In genomic region chr2:9757430-9758287, GRCh38 we compare ENCODE assay signal across 10 cellular contexts.
DNase-seq lines count a peak whose midpoint lies in the region; ATAC-seq and TF ChIP-seq lines count a peak whose summit lies in the region.
"Had no signal": no experiment of that assay in that cellular context is flagged by ENCODE, and none has a peak within 500 bp of the region (broad histone marks: within the 10 kb centered on the region; RNA-seq: fewer than 3 reads in every experiment).

No MANE protein-coding gene starts in this region.

- no peaks in the 10 kb centered on the region for H3K36me3 ChIP-seq in ascending aorta
- H3K36me3 ChIP-seq in effector memory CD4-positive, alpha-beta T cell (ENCODE audit: control insufficient read depth, insufficient read depth, low read length), result no peaks in the 10 kb centered on the region

- no peak for TF ChIP-seq CTCF in ascending aorta (IDR thresholded peaks at IDR 0.05)

- peak overlapping the region; percentile 17 for H3K27ac ChIP-seq in ascending aorta
- peak overlapping the region; percentile 45 for H3K27ac ChIP-seq in right cardiac atrium (ENCODE audit: low read length)
- H3K27ac ChIP-seq in effector memory CD4-positive, alpha-beta T cell (ENCODE audit: insufficient read depth, low read length, poor library complexity, severe bottlenecking), result no peak overlapping the region
- H3K27ac ChIP-seq: HL-60 had no signal

- ATAC-seq in right cardiac atrium (peak; percentile 52 to 59), HG02840 (IDR thresholded peaks at IDR 0.05; ENCODE audit: low FRiP score, unreplicated experiment) (no peak), HG03097 (IDR thresholded peaks at IDR 0.05; ENCODE audit: low FRiP score, unreplicated experiment) (no peak)
- ATAC-seq: stimulated activated effector memory CD8-positive, alpha-beta T cell treated with anti-CD3 and anti-CD28 coated beads, Interleukin-12 subunit alpha, Interleukin-12 subunit beta, amount 100 ng/mL, for 72 hours had no signal

- H3K4me1 ChIP-seq in ascending aorta (peaks cover 3 to 12% of the 10 kb centered on the region in 2 donors), right cardiac atrium (ENCODE audit: control insufficient read depth, insufficient read depth, low read length) (peaks cover 4% of the 10 kb centered on the region)
- peaks cover 30% of the 10 kb centered on the region for H3K4me1 ChIP-seq in effector memory CD4-positive, alpha-beta T cell (ENCODE audit: control insufficient read depth, insufficient read depth, low read length, poor library complexity, severe bottlenecking)

- H3K4me3 ChIP-seq in ascending aorta, result peak overlapping the region; percentile 43 to 51
- peak overlapping the region; percentile 5 for H3K4me3 ChIP-seq in right cardiac atrium (ENCODE audit: low read length)
- no peak overlapping the region for H3K4me3 ChIP-seq in effector memory CD4-positive, alpha-beta T cell (ENCODE audit: insufficient read depth, low read depth, low read length, poor library complexity, severe bottlenecking)

- H3K27me3 ChIP-seq in ascending aorta (no peaks in the 10 kb centered on the region), right cardiac atrium (ENCODE audit: control insufficient read depth, insufficient read depth) (no peaks in the 10 kb centered on the region)
- no peaks in the 10 kb centered on the region for H3K27me3 ChIP-seq in effector memory CD4-positive, alpha-beta T cell (replicated peaks; ENCODE audit: control insufficient read depth, insufficient read depth, low read length, poor library complexity, severe bottlenecking)

- H3K9me3 ChIP-seq in ascending aorta (no peaks in the 10 kb centered on the region), right cardiac atrium (ENCODE audit: control insufficient read depth, low read length) (no peaks in the 10 kb centered on the region)
- no peaks in the 10 kb centered on the region for H3K9me3 ChIP-seq in effector memory CD4-positive, alpha-beta T cell (ENCODE audit: control insufficient read depth, low read length)

- 5% methylated on average over 28 of the region's 28 CpGs for WGBS in right cardiac atrium

- DNase-seq in ELR (ENCODE audit: low read depth), result peak; percentile 29
- DNase-seq in ascending aorta (ENCODE audit: low spot score in 2 of 2), result peak in 1 of 2 donors; percentile 79
- peak; percentile 53 to 81 (median 77) for DNase-seq in right cardiac atrium
- peak; percentile 83 for DNase-seq in posterior vena cava (ENCODE audit: low spot score)
- DNase-seq in effector memory CD4-positive, alpha-beta T cell, result no peak
- DNase-seq in SHP77 (lab: John Stamatoyannopoulos, UW), result no peak

- intact Hi-C loops in ascending aorta (cut with DNase I) (loop anchor here (5.0 kb wide), 1 partner anchor 125 kb away; the partner anchor contains the start of gene YWHAQ), right cardiac atrium (cut with DNase I) (no loop called here), posterior vena cava (cut with DNase I) (loop anchor here in 1 of 2 donors (10.0 kb wide), 1 partner anchor 123 kb away; the partner anchor contains the start of gene YWHAQ)

Comparison
In these comparisons a context has a peak if more than half of its experiments do, and no peak if none do; other contexts are left out.
1. DNase-seq: peak in ELR (single experiment), right cardiac atrium (3 of 3) and posterior vena cava (single experiment); none in effector memory CD4-positive, alpha-beta T cell (0 of 3) and SHP77 (0 of 2).
2. ATAC-seq: peak in right cardiac atrium (2 of 2); none in HG02840 (single experiment) and HG03097 (single experiment).